Comparison of ENCODE assay signal across 24 cellular contexts in the genomic region with DNA sequence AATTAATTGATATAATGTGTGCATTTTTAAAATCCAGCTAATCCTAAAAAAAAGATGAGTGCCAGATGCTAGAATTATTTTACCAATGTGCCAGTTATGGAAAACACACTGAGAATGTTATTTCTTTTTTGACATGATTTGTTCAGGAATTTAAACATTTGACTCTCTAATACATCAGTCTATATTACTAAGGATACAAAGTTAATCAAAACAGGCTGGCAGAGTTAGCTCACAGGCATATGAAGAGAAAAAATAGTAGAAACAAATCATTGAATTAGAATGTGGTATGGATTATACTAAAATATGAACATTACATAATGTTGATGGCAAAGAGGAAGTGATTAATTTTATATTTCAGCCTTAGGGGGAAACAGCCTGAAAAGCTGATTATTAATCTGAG.
"Had no signal": no experiment of that assay in that cellular context is flagged by ENCODE, and none has a peak within 500 bp of the region (broad histone marks: within the 10 kb centered on the region; RNA-seq: fewer than 3 reads in every experiment).

No MANE protein-coding gene starts in this region.

- ATAC-seq: heart right ventricle; left cardiac atrium; left lung; mucosa of descending colon; right cardiac atrium; stimulated activated naive B cell treated with anti-CD40 and anti-IgM and Interleukin-4, amounts not matched to agents 10 μg/mL and 1 μg/mL and 100 μg/mL, for 72 hours had no signal

- H3K27me3 Mint-ChIP-seq: naive B cell; stimulated activated naive B cell treated with anti-CD40 and anti-IgM and Interleukin-4, amounts not matched to agents 10 μg/mL and 1 μg/mL and 100 μg/mL, for 72 hours; stimulated activated naive CD8-positive, alpha-beta T cell treated with anti-CD3 and anti-CD28 coated beads, Interleukin-15, Interleukin-2, amounts not matched to agents 100 ng/mL and 50 ng/mL, for 24 hours had no signal

- H3K27ac Mint-ChIP-seq: mesothelial cell of epicardium; naive B cell; nephron; neural progenitor cell; stimulated activated naive B cell treated with anti-CD40 and anti-IgM and Interleukin-4, amounts not matched to agents 10 μg/mL and 1 μg/mL and 100 μg/mL, for 72 hours; stimulated activated naive CD8-positive, alpha-beta T cell treated with anti-CD3 and anti-CD28 coated beads, Interleukin-15, Interleukin-2, amounts not matched to agents 100 ng/mL and 50 ng/mL, for 24 hours had no signal

- H3K36me3 Mint-ChIP-seq: mesothelial cell of epicardium; naive B cell; neural progenitor cell; stimulated activated naive B cell treated with anti-CD40 and anti-IgM and Interleukin-4, amounts not matched to agents 10 μg/mL and 1 μg/mL and 100 μg/mL, for 72 hours had no signal

- DNase-seq: cerebellar nuclear complex; dorsolateral prefrontal cortex; effector CD4-positive, alpha-beta T cell; foreskin melanocyte; glutamatergic neuron; heart right ventricle; hippocampal formation; left cardiac atrium; left lung; mesenchymal stem cell; mucosa of descending colon; naive B cell; right cardiac atrium; sigmoid colon; stimulated activated CD4-positive, alpha-beta T cell treated with anti-CD3 and anti-CD28 coated beads, Interleukin-2, amount 100 ng/mL, for 24 hours; stimulated activated CD4-positive, alpha-beta T cell treated with anti-CD3 and anti-CD28 coated beads, Interleukin-4, amount 100 ng/mL, for 4 hours; stimulated activated naive B cell treated with anti-CD40 and anti-IgM and Interleukin-4, amounts not matched to agents 10 μg/mL and 1 μg/mL and 100 μg/mL, for 72 hours; transverse colon had no signal

- H3K4me3 ChIP-seq: dorsolateral prefrontal cortex, heart right ventricle, left lung, mucosa of descending colon, neural progenitor cell, prostate gland, sigmoid colon, suprapubic skin, transverse colon had no signal

- H3K4me1 Mint-ChIP-seq: mesothelial cell of epicardium; naive B cell; nephron; neural progenitor cell; stimulated activated naive B cell treated with anti-CD40 and anti-IgM and Interleukin-4, amounts not matched to agents 10 μg/mL and 1 μg/mL and 100 μg/mL, for 72 hours had no signal

- H3K4me3 Mint-ChIP-seq: mesothelial cell of epicardium; naive B cell; nephron; neural progenitor cell; stimulated activated naive B cell treated with anti-CD40 and anti-IgM and Interleukin-4, amounts not matched to agents 10 μg/mL and 1 μg/mL and 100 μg/mL, for 72 hours; stimulated activated naive CD8-positive, alpha-beta T cell treated with anti-CD3 and anti-CD28 coated beads, Interleukin-15, Interleukin-2, amounts not matched to agents 100 ng/mL and 50 ng/mL, for 24 hours had no signal

- H3K9me3 Mint-ChIP-seq: nephron, neural progenitor cell had no signal
